In genomic region chr17:40433551-40434384, GRCh38 we compare ENCODE assay signal across 8 cellular contexts. TPM values are rescaled to one million over a fixed set of nuclear protein-coding genes. Genes with fewer than 3 reads are reported as not detected.
DNase-seq lines count a peak whose midpoint lies in the region; ATAC-seq, FAIRE-seq and TF ChIP-seq lines count a peak whose summit lies in the region.

No MANE protein-coding gene starts in this region.

- peak overlapping the region; percentile 75 for H2AFZ ChIP-seq in IMR-90 (replicated peaks; ENCODE audit: low read length, poor library complexity)

- H3K9me3 ChIP-seq in IMR-90 (ENCODE audit: control insufficient read depth, insufficient read depth, low read length), result no peaks in the 10 kb centered on the region
- H3K9me3 ChIP-seq in adipocyte (ENCODE audit: control insufficient read depth, low read length), result no peaks in the 10 kb centered on the region
- H3K9me3 ChIP-seq in liver (ENCODE audit: control insufficient read depth in 4 of 4, low read length in 3 of 4), result no peaks in the 10 kb centered on the region

- intact Hi-C loops in IMR-90 (cut with micrococcal nuclease), result no loop called here

- CTCF ChIA-PET in IMR-90 (lab: Yijun Ruan, JAX), result no interaction called here

- no peaks in the 10 kb centered on the region for H3K79me1 ChIP-seq in IMR-90 (ENCODE audit: low read depth in 1 of 2, low read length in 2 of 2)

- H2AK9ac ChIP-seq in IMR-90 (replicated peaks; ENCODE audit: low read depth, low read length, poor library complexity), result no peak overlapping the region

- H2BK20ac ChIP-seq in IMR-90 (ENCODE audit: low read depth, low read length), result no peak overlapping the region

- no peak overlapping the region for H2BK5ac ChIP-seq in IMR-90 (ENCODE audit: low read depth, low read length, poor library complexity, severe bottlenecking)

- H3K9ac ChIP-seq in IMR-90 (ENCODE audit: low read depth, low read length), result no peak overlapping the region
- H3K9ac ChIP-seq in adipocyte (ENCODE audit: low read length), result peak overlapping the region; percentile 1
- no peak overlapping the region for H3K9ac ChIP-seq in liver (ENCODE audit: low read depth in 1 of 2, low read length in 2 of 2)

- no peak for TF ChIP-seq POLR2A in IMR-90 (IDR thresholded peaks at IDR 0.05; ENCODE audit: low read depth, low read length)

- H3K23ac ChIP-seq in IMR-90 (ENCODE audit: low read depth, low read length), result no peak overlapping the region; the same call in 1 of the 2 replicates

- POLR2A ChIA-PET in IMR-90 (lab: Charles Lee; ENCODE audit: unreplicated experiment), result no interaction called here

- H3K4me3 ChIP-seq in IMR-90 (ENCODE audit: insufficient read depth, low read depth, low read length) (no peak overlapping the region), adipocyte (ENCODE audit: low read length) (no peak overlapping the region), liver (ENCODE audit: low read depth in 1 of 3, low read length in 3 of 3) (no peak overlapping the region)

- 0 out of 4 replicates have a peak overlapping the region, but pooled peaks of 1 of the 2 experiments have one; percentile 49 for H4K8ac ChIP-seq in IMR-90 (ENCODE audit: low read depth in 2 of 2, low read length in 2 of 2)

- ATAC-seq in IMR-90 (ENCODE audit: low read depth) (peak; percentile 75), HG02938 (IDR thresholded peaks at IDR 0.05; ENCODE audit: unreplicated experiment) (no peak), HG03520 (IDR thresholded peaks at IDR 0.05; ENCODE audit: unreplicated experiment) (no peak), GM21390 (IDR thresholded peaks at IDR 0.05; ENCODE audit: unreplicated experiment) (no peak)

- no peak overlapping the region for H2BK120ac ChIP-seq in IMR-90 (ENCODE audit: low read depth, low read length)

- in situ Hi-C loops in IMR-90 (cut with MboI; ENCODE audit: low sequenced_read_pairs), result no loop called here

- H3K27ac ChIP-seq in IMR-90 (ENCODE audit: insufficient read depth, low read length) (no peak overlapping the region), liver (ENCODE audit: low read depth in 1 of 2, low read length in 2 of 2) (no peak overlapping the region)

- FAIRE-seq in D721Med (lab: Jason Lieb, UNC), result no peak

- H4K91ac ChIP-seq in IMR-90 (ENCODE audit: insufficient read depth, low read depth, low read length), result no peak overlapping the region

- peak; percentile 24; the same call in 1 of the 2 replicates for TF ChIP-seq RAD21 in IMR-90 (IDR thresholded peaks at IDR 0.05; ENCODE audit: low read length)
- peak; percentile 35 to 65 for TF ChIP-seq RAD21 in liver (IDR thresholded peaks at IDR 0.05)

- H3K14ac ChIP-seq in IMR-90 (replicated peaks; ENCODE audit: low read depth, low read length), result 0 out of 2 replicates have a peak overlapping the region, but pooled peaks have one; percentile 13

- H3K36me3 ChIP-seq in IMR-90 (ENCODE audit: control insufficient read depth, insufficient read depth, low read length) (no peaks in the 10 kb centered on the region), adipocyte (ENCODE audit: control insufficient read depth, insufficient read depth, low read length, severe bottlenecking) (no peaks in the 10 kb centered on the region), liver (ENCODE audit: control insufficient read depth in 4 of 4, insufficient read depth in 3 of 4, low read depth in 1 of 4, low read length in 3 of 4) (no peaks in the 10 kb centered on the region)

- BruUV-seq in IMR-90 (replicated peaks; lab: Mats Ljungman, UMichigan), result no TSS peak

- DNase-seq in D721Med (ENCODE audit: insufficient read length, low spot score) (no peak), IMR-90 (no peak), adipocyte (ENCODE audit: low read depth) (no peak), HuH-7.5 (ENCODE audit: low spot score) (no peak)

- H3K4me1 ChIP-seq in IMR-90 (ENCODE audit: control insufficient read depth, insufficient read depth, low read length), result peaks cover 8% of the 10 kb centered on the region
- peaks cover 19% of the 10 kb centered on the region for H3K4me1 ChIP-seq in adipocyte (ENCODE audit: control insufficient read depth, insufficient read depth, low read length)
- H3K4me1 ChIP-seq in liver (ENCODE audit: control insufficient read depth in 4 of 4, insufficient read depth in 4 of 4, low read length in 3 of 4), result no peaks in the 10 kb centered on the region

- H3K18ac ChIP-seq in IMR-90 (ENCODE audit: low read depth, low read length), result 0 out of 2 replicates have a peak overlapping the region, but pooled peaks have one; percentile 9

- H4K5ac ChIP-seq in IMR-90 (ENCODE audit: low read depth, low read length), result no peak overlapping the region

- H3K4ac ChIP-seq in IMR-90 (ENCODE audit: low read depth, low read length), result 0 out of 2 replicates have a peak overlapping the region, but pooled peaks have one; percentile 5

- no peak overlapping the region for H3K4me2 ChIP-seq in IMR-90 (ENCODE audit: low read depth, low read length)

- H4K20me1 ChIP-seq in IMR-90 (ENCODE audit: insufficient read depth, low read length), result no peaks in the 10 kb centered on the region

- H3K56ac ChIP-seq in IMR-90 (ENCODE audit: extremely low read depth, insufficient read depth, low read length), result no peak overlapping the region; the same call in 1 of the 2 replicates

- TF ChIP-seq CTCF in D721Med (IDR thresholded peaks at IDR 0.05; ENCODE audit: insufficient read depth, missing control alignments), result peak; percentile 47
- peak; percentile 40 for TF ChIP-seq CTCF in IMR-90 (conservative IDR thresholded peaks at IDR 0.05; ENCODE audit: low read depth, low read length)
- TF ChIP-seq CTCF in liver (IDR thresholded peaks at IDR 0.05; ENCODE audit: low read depth, low read length, missing input control), result peak; percentile 48

- dilution Hi-C loops in IMR-90 (cut with HindIII; ENCODE audit: low sequenced_read_pairs, unreplicated experiment), result no loop called here

- H2AK5ac ChIP-seq in IMR-90 (ENCODE audit: low read depth, low read length), result no peak overlapping the region

- no peaks in the 10 kb centered on the region; the same call in 1 of the 2 replicates for H3K27me3 ChIP-seq in IMR-90 (ENCODE audit: control insufficient read depth, insufficient read depth, low read length)
- H3K27me3 ChIP-seq in adipocyte (replicated peaks; ENCODE audit: control insufficient read depth, insufficient read depth, low read length), result no peaks in the 10 kb centered on the region
- H3K27me3 ChIP-seq in liver (ENCODE audit: control insufficient read depth in 4 of 4, insufficient read depth in 4 of 4, low read length in 3 of 4), result no peaks in the 10 kb centered on the region

- H3K9me1 ChIP-seq in IMR-90 (ENCODE audit: insufficient read depth, low read length), result peaks cover 7% of the 10 kb centered on the region; the same call in 1 of the 2 replicates

- 72% methylated on average over 2 of the region's 6 CpGs; no CpG with 5 or more reads in 1 of the 2 experiments for WGBS in IMR-90 (ENCODE audit: extremely low coverage in 2 of 2, insufficient read length in 1 of 2), 2 experiments
- 96% methylated on average over 6 of the region's 6 CpGs for WGBS in liver

- no peak overlapping the region for H2BK15ac ChIP-seq in IMR-90 (ENCODE audit: low read depth, low read length)

TF ChIP-seq in IMR-90, 13 proteins besides CTCF, POLR2A, EP300 and RAD21 (continues in another document):
- TF ChIP-seq CEBPB (IDR thresholded peaks at IDR 0.05; ENCODE audit: low read depth, low read length) (no peak), MXI1 (IDR thresholded peaks at IDR 0.05; ENCODE audit: borderline replicate concordance, low read depth, low read length) (no peak), RFX5 (IDR thresholded peaks at IDR 0.05; ENCODE audit: low read depth, low read length) (no peak), ELK1 (IDR thresholded peaks at IDR 0.05; ENCODE audit: borderline replicate concordance, low read depth, low read length) (no peak), BHLHE40 (IDR thresholded peaks at IDR 0.05; ENCODE audit: low read depth, low read length) (no peak), MAZ (IDR thresholded peaks at IDR 0.05; ENCODE audit: borderline replicate concordance, low read depth, low read length) (no peak)

TF ChIP-seq in liver, 16 proteins besides CTCF, POLR2A, EP300 and RAD21 (continues in another document):
- no peak for TF ChIP-seq SP1 (IDR thresholded peaks at IDR 0.05)
- no peak for TF ChIP-seq HNF4G (IDR thresholded peaks at IDR 0.05)
- TF ChIP-seq HNF4A (conservative IDR thresholded peaks at IDR 0.05), result no peak
- no peak for TF ChIP-seq NR2F2 (IDR thresholded peaks at IDR 0.05)
- no peak for TF ChIP-seq REST (IDR thresholded peaks at IDR 0.05)
- TF ChIP-seq FOXA1 (IDR thresholded peaks at IDR 0.05), result no peak

RNA-seq across cellular contexts. Expression of gene IGFBP4, which starts 9.5 kb away (rescaled TPM):
- total RNA-seq in IMR-90 (2012; rRNA removed) (257 and 308 TPM in 2 replicates), liver (100 to 1,000 TPM in 1 of 2 donors, 10 to 100 TPM in 1; 74.1 to 297 TPM)
- polyA plus RNA-seq in IMR-90 (2012; rRNA removed) (1,187 TPM in 2 replicates), liver (100 to 1,000 TPM; 179 to 649 TPM)
- 1,397 and 1,707 TPM in 2 replicates for polyA plus RNA-seq in IMR-90 (2012; cell fraction: cytosol; rRNA removed)
- polyA plus RNA-seq in IMR-90 (2012; cell fraction: nucleus; rRNA removed; ENCODE audit: low replicate concordance), result 452 and 510 TPM in 2 replicates

RNA-seq across cellular contexts. Expression of gene TOP2A, which starts 16.1 kb away (rescaled TPM):
- total RNA-seq in IMR-90 (2012; rRNA removed), result 68.5 and 118 TPM in 2 replicates
- 40.2 and 43.4 TPM in 2 replicates for polyA plus RNA-seq in IMR-90 (2012; rRNA removed)
- 3.3 and 5.3 TPM in 2 replicates for polyA plus RNA-seq in IMR-90 (2012; cell fraction: cytosol; rRNA removed)
- polyA plus RNA-seq in IMR-90 (2012; cell fraction: nucleus; rRNA removed; ENCODE audit: low replicate concordance), result 2.7 and 19.5 TPM in 2 replicates
- 100 to 1,000 TPM in 1 of 2 donors, under 1 TPM in 1; 0.08 to 102 TPM for total RNA-seq in liver
- polyA plus RNA-seq in liver, result 1 to 10 TPM; 1.9 to 5.2 TPM
